ENCODE assay signal across 1 cellular context in the genomic region with DNA sequence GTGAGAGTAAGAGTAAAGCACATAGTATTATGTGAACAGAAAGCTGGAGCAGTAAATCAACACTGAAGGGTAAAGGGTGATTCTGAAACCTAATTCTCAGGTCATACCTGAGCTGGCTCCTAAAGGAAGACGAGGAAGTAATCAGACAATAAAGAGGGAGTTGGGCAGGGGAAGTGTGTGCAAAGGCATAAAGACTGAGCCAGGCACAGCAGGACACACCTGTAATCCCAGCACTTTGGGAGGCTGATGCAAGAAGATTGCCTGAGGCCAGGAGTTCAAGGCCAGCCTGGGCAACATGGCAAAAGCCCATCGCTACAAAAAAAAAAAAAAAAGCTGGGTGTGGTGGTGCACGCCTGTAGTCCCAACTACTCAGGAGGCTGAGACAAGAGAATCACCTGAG.
TF ChIP-seq lines count a peak whose summit lies in the region.

No MANE protein-coding gene starts in this region.

TF ChIP-seq in HEK293, 187 proteins besides CTCF, POLR2A, EP300 and RAD21 (continued from another document):
- TF ChIP-seq, protein P1, sequence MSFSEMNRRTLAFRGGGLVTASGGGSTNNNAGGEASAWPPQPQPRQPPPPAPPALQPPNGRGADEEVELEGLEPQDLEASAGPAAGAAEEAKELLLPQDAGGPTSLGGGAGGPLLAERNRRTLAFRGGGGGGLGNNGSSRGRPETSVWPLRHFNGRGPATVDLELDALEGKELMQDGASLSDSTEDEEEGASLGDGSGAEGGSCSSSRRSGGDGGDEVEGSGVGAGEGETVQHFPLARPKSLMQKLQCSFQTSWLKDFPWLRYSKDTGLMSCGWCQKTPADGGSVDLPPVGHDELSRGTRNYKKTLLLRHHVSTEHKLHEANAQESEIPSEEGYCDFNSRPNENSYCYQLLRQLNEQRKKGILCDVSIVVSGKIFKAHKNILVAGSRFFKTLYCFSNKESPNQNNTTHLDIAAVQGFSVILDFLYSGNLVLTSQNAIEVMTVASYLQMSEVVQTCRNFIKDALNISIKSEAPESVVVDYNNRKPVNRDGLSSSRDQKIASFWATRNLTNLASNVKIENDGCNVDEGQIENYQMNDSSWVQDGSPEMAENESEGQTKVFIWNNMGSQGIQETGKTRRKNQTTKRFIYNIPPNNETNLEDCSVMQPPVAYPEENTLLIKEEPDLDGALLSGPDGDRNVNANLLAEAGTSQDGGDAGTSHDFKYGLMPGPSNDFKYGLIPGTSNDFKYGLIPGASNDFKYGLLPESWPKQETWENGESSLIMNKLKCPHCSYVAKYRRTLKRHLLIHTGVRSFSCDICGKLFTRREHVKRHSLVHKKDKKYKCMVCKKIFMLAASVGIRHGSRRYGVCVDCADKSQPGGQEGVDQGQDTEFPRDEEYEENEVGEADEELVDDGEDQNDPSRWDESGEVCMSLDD (tag by site-specific recombination; IDR thresholded peaks at IDR 0.05) = no peak
- peak; percentile 27; the same call in 1 of the 2 replicates for TF ChIP-seq ZNF423 (tag by site-specific recombination; IDR thresholded peaks at IDR 0.05)
- no peak for TF ChIP-seq SP7 (tag by site-specific recombination; IDR thresholded peaks at IDR 0.05)
- TF ChIP-seq PRDM1 (tag by site-specific recombination; IDR thresholded peaks at IDR 0.05) = peak; percentile 54; the same call in 1 of the 2 replicates
- TF ChIP-seq SCRT2 (tag by site-specific recombination; IDR thresholded peaks at IDR 0.05) = 0 out of 2 replicates have a peak, but pooled peaks have one; percentile 38
